ENCODE assay signal across 13 cellular contexts in genomic region chr15:53307952-53308624, GRCh38.
"Had no signal": no experiment of that assay in that cellular context is flagged by ENCODE, and none has a peak within 500 bp of the region (broad histone marks: within the 10 kb centered on the region; RNA-seq: fewer than 3 reads in every experiment).

No MANE protein-coding gene starts in this region.

- H3K27ac Mint-ChIP-seq: activated B cell treated with CpG ODN at 0.5 μM for 24 hours; activated CD4-positive, alpha-beta T cell treated with anti-CD3 and anti-CD28 coated beads, Interleukin-2, amount 10 ng/mL, durations not matched to agents 24 days and 14 days; activated naive CD4-positive, alpha-beta T cell treated with anti-CD3 and anti-CD28 coated beads, Interleukin-2, amount 10 ng/mL, durations not matched to agents 7 days and 5 days; activated T-helper 17 cell treated with anti-CD3 and anti-CD28 coated beads, Interleukin-2, amount 50 U/mL, for 72 hours; dendritic cell treated with granulocyte-macrophage colony-stimulating factor and Interleukin-4, amounts not matched to agents 40 ng/mL and 50 ng/mL, for 4 days; effector memory CD8-positive, alpha-beta T cell; stimulated activated naive CD8-positive, alpha-beta T cell treated with anti-CD3 and anti-CD28 coated beads, Interleukin-15, Interleukin-2, amounts not matched to agents 100 ng/mL and 50 ng/mL, for 24 hours; T-helper 1 cell treated with Interleukin-12 subunit alpha and Interleukin-12 subunit beta and Interleukin-4 antibody, amounts not matched to agents 30 μg/mL and 1 μg/mL, for 36 hours had no signal

- H3K9me3 ChIP-seq: testis had no signal

- H3K9me3 Mint-ChIP-seq: activated CD4-positive, alpha-beta T cell treated with anti-CD3 and anti-CD28 coated beads, Interleukin-2, amount 10 ng/mL, durations not matched to agents 24 days and 14 days; activated T-helper 17 cell treated with anti-CD3 and anti-CD28 coated beads, Interleukin-2, amount 50 U/mL, for 72 hours; T-helper 1 cell treated with Interleukin-12 subunit alpha and Interleukin-12 subunit beta and Interleukin-4 antibody, amounts not matched to agents 30 μg/mL and 1 μg/mL, for 36 hours had no signal

- H3K4me1 ChIP-seq: testis had no signal

- H3K4me3 Mint-ChIP-seq: activated B cell treated with CpG ODN at 0.5 μM for 24 hours; activated CD4-positive, alpha-beta T cell treated with anti-CD3 and anti-CD28 coated beads, Interleukin-2, amount 10 ng/mL, durations not matched to agents 24 days and 14 days; activated naive CD4-positive, alpha-beta T cell treated with anti-CD3 and anti-CD28 coated beads, Interleukin-2, amount 10 ng/mL, durations not matched to agents 7 days and 5 days; activated T-helper 17 cell treated with anti-CD3 and anti-CD28 coated beads, Interleukin-2, amount 50 U/mL, for 72 hours; dendritic cell treated with granulocyte-macrophage colony-stimulating factor and Interleukin-4, amounts not matched to agents 40 ng/mL and 50 ng/mL, for 4 days; effector memory CD8-positive, alpha-beta T cell; stimulated activated naive CD8-positive, alpha-beta T cell treated with anti-CD3 and anti-CD28 coated beads, Interleukin-15, Interleukin-2, amounts not matched to agents 100 ng/mL and 50 ng/mL, for 24 hours; T-helper 1 cell treated with Interleukin-12 subunit alpha and Interleukin-12 subunit beta and Interleukin-4 antibody, amounts not matched to agents 30 μg/mL and 1 μg/mL, for 36 hours had no signal

- H3K4me3 ChIP-seq: testis had no signal

- ATAC-seq: activated T-helper 17 cell treated with anti-CD3 and anti-CD28 coated beads, Interleukin-2, amount 50 U/mL, for 72 hours; effector memory CD8-positive, alpha-beta T cell; left ventricle myocardium superior had no signal

- H3K36me3 Mint-ChIP-seq: activated naive CD4-positive, alpha-beta T cell treated with anti-CD3 and anti-CD28 coated beads, Interleukin-2, amount 10 ng/mL, durations not matched to agents 7 days and 5 days had no signal

- H3K27ac ChIP-seq: testis had no signal

- H3K4me1 Mint-ChIP-seq: activated B cell treated with CpG ODN at 0.5 μM for 24 hours; activated CD4-positive, alpha-beta T cell treated with anti-CD3 and anti-CD28 coated beads, Interleukin-2, amount 10 ng/mL, durations not matched to agents 24 days and 14 days; activated naive CD4-positive, alpha-beta T cell treated with anti-CD3 and anti-CD28 coated beads, Interleukin-2, amount 10 ng/mL, durations not matched to agents 7 days and 5 days; activated T-helper 17 cell treated with anti-CD3 and anti-CD28 coated beads, Interleukin-2, amount 50 U/mL, for 72 hours had no signal

- H3K27me3 Mint-ChIP-seq: activated B cell treated with CpG ODN at 0.5 μM for 24 hours; activated CD4-positive, alpha-beta T cell treated with anti-CD3 and anti-CD28 coated beads, Interleukin-2, amount 10 ng/mL, durations not matched to agents 24 days and 14 days; activated naive CD4-positive, alpha-beta T cell treated with anti-CD3 and anti-CD28 coated beads, Interleukin-2, amount 10 ng/mL, durations not matched to agents 7 days and 5 days; activated T-helper 17 cell treated with anti-CD3 and anti-CD28 coated beads, Interleukin-2, amount 50 U/mL, for 72 hours; dendritic cell treated with granulocyte-macrophage colony-stimulating factor and Interleukin-4, amounts not matched to agents 40 ng/mL and 50 ng/mL, for 4 days; stimulated activated naive CD8-positive, alpha-beta T cell treated with anti-CD3 and anti-CD28 coated beads, Interleukin-15, Interleukin-2, amounts not matched to agents 100 ng/mL and 50 ng/mL, for 24 hours had no signal

- H3K27me3 ChIP-seq: testis had no signal

- DNase-seq: activated B cell treated with CpG ODN at 0.5 μM for 24 hours; activated CD4-positive, alpha-beta T cell treated with anti-CD3 and anti-CD28 coated beads, Interleukin-2, amount 10 ng/mL, durations not matched to agents 24 days and 14 days; activated CD8-positive, alpha-beta memory T cell treated with anti-CD3 and anti-CD28 coated beads for 24 hours; activated naive CD4-positive, alpha-beta T cell treated with anti-CD3 and anti-CD28 coated beads, Interleukin-2, amount 10 ng/mL, durations not matched to agents 7 days and 5 days; effector memory CD8-positive, alpha-beta T cell; left ventricle myocardium superior; stimulated activated CD4-positive, alpha-beta T cell treated with anti-CD3 and anti-CD28 coated beads, Interleukin-4, amount 100 ng/mL, for 1 hour; stimulated activated CD8-positive, alpha-beta memory T cell treated with anti-CD3 and anti-CD28 coated beads, Interleukin-4, amount 100 ng/mL, for 48 hours; testis had no signal
